Comparison of ENCODE assay signal across 12 cellular contexts in the genomic region with DNA sequence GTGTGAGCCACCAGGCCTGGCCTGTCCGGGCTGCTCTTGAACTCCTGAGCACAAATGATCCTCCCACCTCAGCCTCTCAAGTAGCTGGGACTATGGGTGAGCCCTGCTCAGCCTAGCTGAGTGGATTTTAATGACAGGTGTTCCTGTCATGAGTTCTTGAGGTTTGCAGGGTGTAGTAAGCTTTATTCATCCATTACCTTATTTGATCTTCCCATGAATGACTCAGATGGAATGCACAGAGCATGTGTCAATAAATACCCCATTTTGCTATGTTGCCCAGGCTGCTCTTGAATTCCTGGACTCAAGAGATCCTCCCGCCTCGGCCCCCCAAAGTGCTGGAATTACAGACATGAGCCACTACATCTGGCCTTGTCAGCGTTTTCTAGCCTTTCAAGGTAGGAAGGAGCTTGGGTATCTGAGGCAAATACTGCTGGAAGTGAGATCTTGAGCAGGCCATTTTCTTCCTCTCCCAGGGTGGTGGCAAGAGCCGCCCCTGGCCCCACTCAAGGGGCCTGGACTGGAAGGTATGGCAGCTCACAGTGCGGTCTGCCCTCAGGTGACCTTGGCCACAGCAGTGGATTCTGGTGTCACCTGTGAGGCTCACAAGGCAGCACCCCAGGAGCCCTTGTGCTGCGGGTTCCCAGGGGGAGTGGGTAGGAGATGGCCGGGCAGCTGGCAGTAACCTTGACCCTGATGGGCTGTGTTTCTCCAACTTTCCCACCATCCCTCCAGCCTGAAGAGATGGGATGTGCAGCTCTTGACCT. TPM values are rescaled to one million over a fixed set of nuclear protein-coding genes. Genes with fewer than 3 reads are reported as not detected.
DNase-seq lines count a peak whose midpoint lies in the region; ATAC-seq and TF ChIP-seq lines count a peak whose summit lies in the region.
"Had no signal": no experiment of that assay in that cellular context is flagged by ENCODE, and none has a peak within 500 bp of the region (broad histone marks: within the 10 kb centered on the region; RNA-seq: fewer than 3 reads in every experiment).

No MANE protein-coding gene starts in this region.

- CTCF ChIA-PET in activated CD8-positive, alpha-beta T cell treated with anti-CD3 and anti-CD28 coated beads for 36 hours (lab: Charles Lee), result interaction anchor here (1.5 to 2.1 kb wide), 4 partner anchors 18 to 54 kb away, joined by 4 to 10 read pairs (median 6); no protein-coding TSS in a partner anchor

- H3K27me3 Mint-ChIP-seq in CD4-positive, CD25-positive, alpha-beta regulatory T cell, result no peaks in the 10 kb centered on the region
- H3K27me3 Mint-ChIP-seq in activated CD8-positive, alpha-beta T cell treated with anti-CD3 and anti-CD28 coated beads for 36 hours, result no peaks in the 10 kb centered on the region
- H3K27me3 Mint-ChIP-seq: dendritic cell treated with granulocyte-macrophage colony-stimulating factor and Interleukin-4, amounts not matched to agents 40 ng/mL and 50 ng/mL, for 4 days had no signal

- H3K27me3 ChIP-seq in CD4-positive, CD25-positive, alpha-beta regulatory T cell (ENCODE audit: control insufficient read depth, insufficient read depth, low read length), result no peaks in the 10 kb centered on the region
- H3K27me3 ChIP-seq in H7 (ENCODE audit: control insufficient read depth, insufficient read depth, low read length) (no peaks in the 10 kb centered on the region), lower lobe of right lung (ENCODE audit: low read depth) (no peaks in the 10 kb centered on the region), left ventricle myocardium inferior (ENCODE audit: low read depth) (peaks cover 35% of the 10 kb centered on the region)

- H3K36me3 ChIP-seq in CD4-positive, CD25-positive, alpha-beta regulatory T cell (ENCODE audit: control insufficient read depth, insufficient read depth, low read length), result peaks cover 64% of the 10 kb centered on the region
- H3K36me3 ChIP-seq in H7 (replicated peaks; ENCODE audit: control insufficient read depth, insufficient read depth, low read length) (no peaks in the 10 kb centered on the region), lower lobe of right lung (no peaks in the 10 kb centered on the region), left ventricle myocardium inferior (no peaks in the 10 kb centered on the region)

- H3K4me3 Mint-ChIP-seq in CD4-positive, CD25-positive, alpha-beta regulatory T cell, result peak overlapping the region in 1 of 4 donors; percentile 15
- H3K4me3 Mint-ChIP-seq in activated CD8-positive, alpha-beta T cell treated with anti-CD3 and anti-CD28 coated beads for 36 hours, result no peak overlapping the region
- H3K4me3 Mint-ChIP-seq: dendritic cell treated with granulocyte-macrophage colony-stimulating factor and Interleukin-4, amounts not matched to agents 40 ng/mL and 50 ng/mL, for 4 days had no signal

- intact Hi-C loops in activated CD8-positive, alpha-beta T cell treated with anti-CD3 and anti-CD28 coated beads for 36 hours (cut with micrococcal nuclease), result loop anchor here (2.0 to 5.0 kb wide), 2 partner anchors 17 to 44 kb away; no protein-coding TSS in a partner anchor
- intact Hi-C loops in lower lobe of right lung (cut with DNase I), result no loop called here
- intact Hi-C loops in left ventricle myocardium inferior (cut with micrococcal nuclease), result no loop called here

- peaks cover 22% of the 10 kb centered on the region for H3K36me3 Mint-ChIP-seq in CD4-positive, CD25-positive, alpha-beta regulatory T cell
- peaks cover 74% of the 10 kb centered on the region for H3K36me3 Mint-ChIP-seq in activated CD8-positive, alpha-beta T cell treated with anti-CD3 and anti-CD28 coated beads for 36 hours (ENCODE audit: low read depth)

- ATAC-seq in CD4-positive, CD25-positive, alpha-beta regulatory T cell (ENCODE audit: low read depth in 2 of 2), result no peak
- ATAC-seq in activated CD8-positive, alpha-beta T cell treated with anti-CD3 and anti-CD28 coated beads for 36 hours, result peak; percentile 65
- ATAC-seq in lower lobe of right lung (peak; percentile 91 to 95), GM21526 (IDR thresholded peaks at IDR 0.05; ENCODE audit: low FRiP score, unreplicated experiment) (no peak)
- ATAC-seq: Right ventricle myocardium inferior had no signal

- POLR2A ChIA-PET in activated CD8-positive, alpha-beta T cell treated with anti-CD3 and anti-CD28 coated beads for 36 hours (lab: Charles Lee), result interaction anchor here (0.9 to 8.5 kb wide), 6 partner anchors 10 to 46 kb away, joined by 3 to 65 read pairs (median 3); partner anchors contain the start of gene PIK3CD

- DNase-seq in CD4-positive, CD25-positive, alpha-beta regulatory T cell, result no peak
- DNase-seq in H7 (peak; percentile 34), lower lobe of right lung (peak; percentile 58), NCI-H1092 (lab: John Stamatoyannopoulos, UW) (no peak), OCI-M1 (lab: John Stamatoyannopoulos, UW) (no peak), left ventricle myocardium inferior (no peak)
- DNase-seq in activated CD8-positive, alpha-beta T cell treated with anti-CD3 and anti-CD28 coated beads for 36 hours, result peak; percentile 38
- DNase-seq: NCI-H1092 treated with DMSO at 0.1 percent for 48 hours, posterior cingulate gyrus had no signal

- H3K9me3 ChIP-seq in CD4-positive, CD25-positive, alpha-beta regulatory T cell (ENCODE audit: control insufficient read depth in 2 of 2, low read length in 2 of 2), result no peaks in the 10 kb centered on the region
- no peaks in the 10 kb centered on the region for H3K9me3 ChIP-seq in lower lobe of right lung
- no peaks in the 10 kb centered on the region for H3K9me3 ChIP-seq in left ventricle myocardium inferior (replicated peaks)

- peak overlapping the region; percentile 13 to 71 (median 63) for H3K27ac Mint-ChIP-seq in CD4-positive, CD25-positive, alpha-beta regulatory T cell
- H3K27ac Mint-ChIP-seq in activated CD8-positive, alpha-beta T cell treated with anti-CD3 and anti-CD28 coated beads for 36 hours, result peak overlapping the region; percentile 91
- H3K27ac Mint-ChIP-seq: dendritic cell treated with granulocyte-macrophage colony-stimulating factor and Interleukin-4, amounts not matched to agents 40 ng/mL and 50 ng/mL, for 4 days had no signal

- H3K4me1 Mint-ChIP-seq in CD4-positive, CD25-positive, alpha-beta regulatory T cell, result peaks cover 17 to 71% (median 35%) of the 10 kb centered on the region in 4 donors
- peaks cover 72% of the 10 kb centered on the region for H3K4me1 Mint-ChIP-seq in activated CD8-positive, alpha-beta T cell treated with anti-CD3 and anti-CD28 coated beads for 36 hours (ENCODE audit: low read depth)

- H3K27ac ChIP-seq in CD4-positive, CD25-positive, alpha-beta regulatory T cell (ENCODE audit: insufficient read depth, low read length, poor library complexity, severe bottlenecking), result no peak overlapping the region
- H3K27ac ChIP-seq in lower lobe of right lung (peak overlapping the region; percentile 62), left ventricle myocardium inferior (replicated peaks) (no peak overlapping the region)

- TF ChIP-seq CTCF in activated CD8-positive, alpha-beta T cell treated with anti-CD3 and anti-CD28 coated beads for 36 hours (IDR thresholded peaks at IDR 0.05), result no peak
- TF ChIP-seq CTCF in lower lobe of right lung (IDR thresholded peaks at IDR 0.05), result no peak
- no peak for TF ChIP-seq CTCF in left ventricle myocardium inferior (IDR thresholded peaks at IDR 0.05; ENCODE audit: borderline replicate concordance)

- peaks cover 48% of the 10 kb centered on the region for H3K4me1 ChIP-seq in CD4-positive, CD25-positive, alpha-beta regulatory T cell (ENCODE audit: control insufficient read depth, insufficient read depth, low read length, poor library complexity, severe bottlenecking)
- H3K4me1 ChIP-seq in lower lobe of right lung (peaks cover 10% of the 10 kb centered on the region), left ventricle myocardium inferior (no peaks in the 10 kb centered on the region)

- no peak overlapping the region for H3K4me3 ChIP-seq in CD4-positive, CD25-positive, alpha-beta regulatory T cell (ENCODE audit: low read depth, low read length)
- H3K4me3 ChIP-seq in H7 (ENCODE audit: insufficient read depth, low read depth, low read length) (no peak overlapping the region), lower lobe of right lung (no peak overlapping the region), left ventricle myocardium inferior (no peak overlapping the region)

- no peaks in the 10 kb centered on the region for H3K9me3 Mint-ChIP-seq in CD4-positive, CD25-positive, alpha-beta regulatory T cell
- no peaks in the 10 kb centered on the region for H3K9me3 Mint-ChIP-seq in activated CD8-positive, alpha-beta T cell treated with anti-CD3 and anti-CD28 coated beads for 36 hours
- H3K9me3 Mint-ChIP-seq: dendritic cell treated with granulocyte-macrophage colony-stimulating factor and Interleukin-4, amounts not matched to agents 40 ng/mL and 50 ng/mL, for 4 days had no signal

RNA-seq across cellular contexts. Expression of gene PIK3CD, which starts 20.0 kb away (rescaled TPM):
- total RNA-seq in CD4-positive, CD25-positive, alpha-beta regulatory T cell, result 187 TPM
- polyA plus RNA-seq in CD4-positive, CD25-positive, alpha-beta regulatory T cell, result 10 to 100 TPM; 47.3 to 63.2 (median 52.5) TPM
- 6.9 and 18.1 TPM in 2 replicates for total RNA-seq in H7 (2014; rRNA removed; shearing (Covaris generic))
- total RNA-seq in activated CD8-positive, alpha-beta T cell treated with anti-CD3 and anti-CD28 coated beads for 36 hours, result 100 to 1,000 TPM; 152 to 158 TPM
- total RNA-seq in lower lobe of right lung (28.3 TPM), left ventricle myocardium inferior (2.6 TPM)

Comparison
In these comparisons a context has a peak if more than half of its experiments do, and no peak if none do; other contexts are left out.
1. ATAC-seq: peak in activated CD8-positive, alpha-beta T cell treated with anti-CD3 and anti-CD28 coated beads for 36 hours (single experiment) and lower lobe of right lung (2 of 2); none in CD4-positive, CD25-positive, alpha-beta regulatory T cell (0 of 2) and GM21526 (single experiment).
2. DNase-seq: peak in H7 (single experiment), activated CD8-positive, alpha-beta T cell treated with anti-CD3 and anti-CD28 coated beads for 36 hours (single experiment) and lower lobe of right lung (single experiment); none in CD4-positive, CD25-positive, alpha-beta regulatory T cell (0 of 3), NCI-H1092 (single experiment), OCI-M1 (single experiment) and left ventricle myocardium inferior (single experiment).